Comparison of ENCODE assay signal across 28 cellular contexts in genomic region chr12:19837543-19837942, GRCh38.
"Had no signal": no experiment of that assay in that cellular context is flagged by ENCODE, and none has a peak within 500 bp of the region (broad histone marks: within the 10 kb centered on the region; RNA-seq: fewer than 3 reads in every experiment).

No MANE protein-coding gene starts in this region.

- H3K36me3 ChIP-seq: breast epithelium, cardiac muscle cell, esophagus muscularis mucosa, gastroesophageal sphincter, WERI-Rb-1 had no signal

- ATAC-seq: activated CD4-positive, CD25-positive, alpha-beta regulatory T cell treated with anti-CD3 and anti-CD28 coated beads, Interleukin-2, amount 50 U/mL, for 24 hours; activated CD8-positive, alpha-beta T cell treated with anti-CD3 and anti-CD28 coated beads for 36 hours; activated T-cell treated with anti-CD3 and anti-CD28 coated beads, Interleukin-2, amount 50 U/mL, for 4 hours; activated T-helper 17 cell treated with anti-CD3 and anti-CD28 coated beads, Interleukin-2, amount 50 U/mL, for 72 hours; effector memory CD8-positive, alpha-beta T cell; gastroesophageal sphincter; T-helper 17 cell had no signal

- H3K9me3 ChIP-seq: esophagus muscularis mucosa, gastroesophageal sphincter had no signal

- H3K4me1 ChIP-seq: breast epithelium had no signal

- H3K4me3 ChIP-seq: breast epithelium, cardiac muscle cell, coronary artery, esophagus muscularis mucosa, gastroesophageal sphincter had no signal

- DNase-seq: activated B cell treated with CpG ODN at 0.5 μM for 24 hours; activated CD4-positive, alpha-beta T cell treated with anti-CD3 and anti-CD28 coated beads for 48 hours; activated CD4-positive, alpha-beta T cell treated with anti-CD3 and anti-CD28 coated beads, Interleukin-2, amount 50 U/mL, for 1 hour; activated CD4-positive, alpha-beta T cell treated with anti-CD3 and anti-CD28 coated beads, Interleukin-2, amount 50 U/mL, for 48 hours; activated CD8-positive, alpha-beta memory T cell treated with anti-CD3 and anti-CD28 coated beads for 24 hours; activated CD8-positive, alpha-beta T cell treated with anti-CD3 and anti-CD28 coated beads for 36 hours; activated effector memory CD4-positive, alpha-beta T cell treated with Interleukin-2 at 50 U/mL for 16 hours; activated gamma-delta T cell treated with Interleukin-2 at 50 U/mL for 16 hours; activated naive CD4-positive, alpha-beta T cell treated with anti-CD3 and anti-CD28 coated beads, Interleukin-2, amount 50 U/mL, for 16 hours; activated naive CD4-positive, alpha-beta T cell treated with Interleukin-2 at 50 U/mL for 16 hours; activated T-cell treated with anti-CD3 and anti-CD28 coated beads, Interleukin-2, amount 50 U/mL, for 4 hours; amniotic stem cell; anterior cingulate cortex; effector CD4-positive, alpha-beta T cell; effector memory CD8-positive, alpha-beta T cell; erythroblast; foreskin melanocyte; T-helper 1 cell; T-helper 17 cell; T1000; WERI-Rb-1 had no signal

- H3K27me3 ChIP-seq: breast epithelium, cardiac muscle cell, esophagus muscularis mucosa, gastroesophageal sphincter had no signal

- H3K27ac ChIP-seq: breast epithelium, cardiac muscle cell, esophagus muscularis mucosa, gastroesophageal sphincter, WERI-Rb-1 had no signal
